18 cellular contexts compared by ENCODE assay signal in genomic region chr7:118350260-118350659, GRCh38.
A peak's percentile ranks its signal among the peaks of the same experiment; 100 is the strongest.
DNase-seq lines count a peak whose midpoint lies in the region; ATAC-seq, FAIRE-seq and TF ChIP-seq lines count a peak whose summit lies in the region.
"Had no signal": no experiment of that assay in that cellular context is flagged by ENCODE, and none has a peak within 500 bp of the region (broad histone marks: within the 10 kb centered on the region; RNA-seq: fewer than 3 reads in every experiment).

No MANE protein-coding gene starts in this region.

- no peak for TF ChIP-seq RAD21 in GM12878 (IDR thresholded peaks at IDR 0.05; ENCODE audit: insufficient read depth, low read depth, low read length)

- no peaks in the 10 kb centered on the region for H3K9me3 ChIP-seq in GM12878 (replicated peaks; ENCODE audit: control insufficient read depth, insufficient read depth, low read length)
- H3K9me3 ChIP-seq: esophagus squamous epithelium, HAP-1, prostate gland had no signal

- no TSS peak for BruUV-seq in GM12878 (replicated peaks; lab: Mats Ljungman, UMichigan)

- RAD21 ChIA-PET in GM12878 (lab: Charles Lee; ENCODE audit: unreplicated experiment) = no interaction called here

- no peak overlapping the region for H3K27ac ChIP-seq in GM12878 (ENCODE audit: control insufficient read depth, insufficient read depth)
- H3K27ac ChIP-seq: esophagus squamous epithelium, prostate gland had no signal

- H4K20me1 ChIP-seq in GM12878 (ENCODE audit: control insufficient read depth, insufficient read depth) = no peaks in the 10 kb centered on the region

- DNase-seq in GM12878 (ENCODE audit: low read depth, low spot score) = no peak
- DNase-seq in activated gamma-delta T cell treated with Interleukin-2 at 50 U/mL for 16 hours = no peak
- no peak for DNase-seq in SK-N-DZ (ENCODE audit: low spot score)
- DNase-seq in GDM1 (lab: John Stamatoyannopoulos, UW) = no peak
- DNase-seq: activated naive CD8-positive, alpha-beta T cell treated with anti-CD3 and anti-CD28 coated beads, Interleukin-2, amount 10 ng/mL, durations not matched to agents 7 days and 5 days; AML-193; effector memory CD4-positive, alpha-beta T cell; esophagus squamous epithelium; NCI-H2029 treated with DMSO at 0.1 percent for 48 hours; stimulated activated CD4-positive, alpha-beta T cell treated with anti-CD3 and anti-CD28 coated beads, Interleukin-2, amount 100 ng/mL, for 24 hours; trophoblast cell had no signal

- TF ChIP-seq CTCF in GM12878 (IDR thresholded peaks at IDR 0.05 in 2 of 3, conservative IDR thresholded peaks at IDR 0.05 in 1 of 3; ENCODE audit: control insufficient read depth in 2 of 3, extremely low read depth in 1 of 3, insufficient read depth in 1 of 3, low read depth in 3 of 3, low read length in 3 of 3) = no peak

- H3K4me3 ChIP-seq in GM12878 = no peak overlapping the region
- H3K4me3 ChIP-seq: esophagus squamous epithelium, HAP-1, lung, prostate gland had no signal

- intact Hi-C loops in GM12878 (cut with micrococcal nuclease; ENCODE audit: unreplicated experiment) = loop anchor here (5.0 kb wide), 1 partner anchor 242 kb away; no protein-coding TSS in a partner anchor

- no peaks in the 10 kb centered on the region for H3K79me2 ChIP-seq in GM12878 (ENCODE audit: control insufficient read depth, insufficient read depth, low read length)

- no peaks in the 10 kb centered on the region for H3K4me1 ChIP-seq in GM12878 (ENCODE audit: control insufficient read depth, insufficient read depth, low read length)
- H3K4me1 ChIP-seq: esophagus squamous epithelium, HAP-1, prostate gland had no signal

- WGBS in GM12878 (ENCODE audit: insufficient coverage, insufficient replicate concordance, low lambda C conversion rate, missing lambda C conversion rate) = 0% methylated on average over 1 of the region's 1 CpG

- SMC1A ChIA-PET in GM12878 (lab: Charles Lee; ENCODE audit: uncharacterized antibody, unreplicated experiment) = interaction anchor here (1.1 to 1.7 kb wide), 3 partner anchors 23 to 827 kb away, joined by 3 read pairs; no protein-coding TSS in a partner anchor

- no peak overlapping the region for H3K9ac ChIP-seq in GM12878 (ENCODE audit: control insufficient read depth, insufficient read depth, low read length)

- ATAC-seq in GM18502 (IDR thresholded peaks at IDR 0.05; ENCODE audit: poor library complexity, unreplicated experiment) (peak; percentile 53), GM19395 (IDR thresholded peaks at IDR 0.05; ENCODE audit: unreplicated experiment) (peak; percentile 61), HG03039 (IDR thresholded peaks at IDR 0.05; ENCODE audit: unreplicated experiment) (peak; percentile 63), GM12878 (peak; percentile 35)
- ATAC-seq: activated CD4-positive, CD25-positive, alpha-beta regulatory T cell treated with anti-CD3 and anti-CD28 coated beads, Interleukin-2, amount 50 U/mL, for 24 hours had no signal

- no peak for TF ChIP-seq EP300 in GM12878 (IDR thresholded peaks at IDR 0.05; ENCODE audit: borderline replicate concordance in 1 of 2, control insufficient read depth in 1 of 2, low read depth in 2 of 2, low read length in 2 of 2)

- no peaks in the 10 kb centered on the region for H3K27me3 ChIP-seq in GM12878 (replicated peaks in 1 of 2; ENCODE audit: control insufficient read depth in 2 of 2, insufficient read depth in 2 of 2, low read length in 1 of 2)
- H3K27me3 ChIP-seq: esophagus squamous epithelium had no signal

- no peak overlapping the region for H3K4me2 ChIP-seq in GM12878 (ENCODE audit: control insufficient read depth, insufficient read depth)

- no peaks in the 10 kb centered on the region for H3K36me3 ChIP-seq in GM12878 (ENCODE audit: control insufficient read depth in 2 of 2, insufficient read depth in 2 of 2, low read length in 1 of 2)
- H3K36me3 ChIP-seq: esophagus squamous epithelium, HAP-1, prostate gland had no signal

- POLR2A ChIA-PET in GM12878 (lab: Charles Lee) = no interaction called here

- no peak overlapping the region for H2AFZ ChIP-seq in GM12878 (ENCODE audit: control insufficient read depth, low read depth, low read length)

- TF ChIP-seq POLR2A in GM12878 (IDR thresholded peaks at IDR 0.05; ENCODE audit: low read depth, low read length) = no peak

- in situ Hi-C loops in GM12878 (cut with MboI) = loop anchor here (25.0 kb wide), 1 partner anchor 837 kb away; no protein-coding TSS in a partner anchor

- CTCF ChIA-PET in GM12878 (lab: Yijun Ruan, JAX) = interaction anchor here (1.3 kb wide), 1 partner anchor 10 kb away, joined by 3 read pairs; no protein-coding TSS in a partner anchor

- FAIRE-seq in GM12878 (lab: Jason Lieb, UNC) = no peak

TF ChIP-seq in GM12878, 131 proteins besides CTCF, POLR2A, EP300 and RAD21:
- no peak for TF ChIP-seq BACH1 (IDR thresholded peaks at IDR 0.05; ENCODE audit: borderline replicate concordance)
- no peak for TF ChIP-seq SIN3A (IDR thresholded peaks at IDR 0.05; ENCODE audit: low read depth, low read length)
